11 cellular contexts compared by ENCODE assay signal in the genomic region with DNA sequence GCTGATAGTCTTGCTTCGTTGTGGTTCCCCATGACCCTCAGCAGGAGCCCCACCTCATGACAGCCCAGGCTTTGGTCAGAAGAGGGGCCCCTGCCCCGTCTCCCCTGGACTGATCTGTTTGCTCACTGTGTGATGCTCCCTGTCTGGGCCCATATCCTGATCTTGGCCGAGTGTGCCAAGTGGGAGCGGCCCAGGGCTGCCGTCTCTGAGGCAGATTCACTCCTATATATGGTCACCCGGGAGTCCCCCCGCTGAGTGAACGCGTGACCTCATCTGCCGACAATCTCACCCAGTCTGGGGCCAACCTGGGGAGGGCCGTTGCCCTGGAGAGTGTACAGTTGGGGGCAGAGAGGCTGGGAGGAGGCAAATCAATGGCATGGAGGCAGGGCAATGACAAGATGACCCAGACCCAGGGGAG. TPM values are rescaled to one million over a fixed set of nuclear protein-coding genes. Genes with fewer than 3 reads are reported as not detected.
DNase-seq lines count a peak whose midpoint lies in the region; ATAC-seq and TF ChIP-seq lines count a peak whose summit lies in the region.
"Had no signal": no experiment of that assay in that cellular context is flagged by ENCODE, and none has a peak within 500 bp of the region (broad histone marks: within the 10 kb centered on the region; RNA-seq: fewer than 3 reads in every experiment).

No MANE protein-coding gene starts in this region.

- H3K27me3 Mint-ChIP-seq in chondrocyte (ENCODE audit: low read depth): no peaks in the 10 kb centered on the region
- H3K27me3 Mint-ChIP-seq: activated naive CD4-positive, alpha-beta T cell treated with anti-CD3 and anti-CD28 coated beads, Interleukin-2, amount 50 U/mL, for 24 hours; naive B cell had no signal

- H3K36me3 ChIP-seq in left lung: peaks cover 0 to 16% of the 10 kb centered on the region in 2 donors
- H3K36me3 ChIP-seq in tibial nerve: peaks cover 0 to 31% (median 0%) of the 10 kb centered on the region in 3 donors

- peaks cover 2% of the 10 kb centered on the region for H3K36me3 Mint-ChIP-seq in chondrocyte (ENCODE audit: low read depth)
- H3K36me3 Mint-ChIP-seq: activated naive CD4-positive, alpha-beta T cell treated with anti-CD3 and anti-CD28 coated beads, Interleukin-2, amount 50 U/mL, for 24 hours; naive B cell had no signal

- H3K27ac Mint-ChIP-seq in chondrocyte (ENCODE audit: unreplicated experiment): peak overlapping the region; percentile 78
- H3K27ac Mint-ChIP-seq: activated naive CD4-positive, alpha-beta T cell treated with anti-CD3 and anti-CD28 coated beads, Interleukin-2, amount 50 U/mL, for 24 hours had no signal

- TF ChIP-seq POLR2A in tibial nerve (IDR thresholded peaks at IDR 0.05): no peak

- peaks cover 33% of the 10 kb centered on the region for H3K4me1 Mint-ChIP-seq in chondrocyte (ENCODE audit: low read depth)
- H3K4me1 Mint-ChIP-seq: activated naive CD4-positive, alpha-beta T cell treated with anti-CD3 and anti-CD28 coated beads, Interleukin-2, amount 50 U/mL, for 24 hours; naive B cell had no signal

- WGBS in tibial nerve, 2 donors: 37 to 42% methylated on average over 6 to 11 of the region's 11 CpGs

- TF ChIP-seq CTCF in chondrocyte (IDR thresholded peaks at IDR 0.05) (no peak), left lung (IDR thresholded peaks at IDR 0.05) (no peak), tibial nerve (IDR thresholded peaks at IDR 0.05) (no peak)

- no peak for TF ChIP-seq EP300 in tibial nerve (IDR thresholded peaks at IDR 0.05)

- no peak overlapping the region for H3K4me3 ChIP-seq in left lung
- no peak overlapping the region for H3K4me3 ChIP-seq in tibial nerve

- intact Hi-C loops in left lung (cut with DNase I): no loop called here

- H3K9me3 ChIP-seq in left lung (no peaks in the 10 kb centered on the region), tibial nerve (no peaks in the 10 kb centered on the region)

- no peaks in the 10 kb centered on the region for H3K9me3 Mint-ChIP-seq in chondrocyte (ENCODE audit: low read depth)
- H3K9me3 Mint-ChIP-seq: activated naive CD4-positive, alpha-beta T cell treated with anti-CD3 and anti-CD28 coated beads, Interleukin-2, amount 50 U/mL, for 24 hours had no signal

- DNase-seq in HS-5 (ENCODE audit: low read depth): peak; percentile 40
- peak; percentile 88 for DNase-seq in chondrocyte (ENCODE audit: low spot score)
- peak in 1 of 2 donors; percentile 42 for DNase-seq in left lung
- DNase-seq in tibial nerve (ENCODE audit: low spot score in 2 of 2): peak in 1 of 2 donors; percentile 51
- DNase-seq in activated CD4-positive, CD25-positive, alpha-beta regulatory T cell (lab: John Stamatoyannopoulos, UW): no peak
- no peak for DNase-seq in CD1c-positive myeloid dendritic cell (ENCODE audit: extremely low spot score)
- no peak for DNase-seq in G401 (ENCODE audit: low spot score)
- DNase-seq: naive B cell, NCI-H526 treated with DMSO at 0.1 percent for 48 hours had no signal

- peak overlapping the region; percentile 28 for H3K4me3 Mint-ChIP-seq in chondrocyte (ENCODE audit: unreplicated experiment)
- H3K4me3 Mint-ChIP-seq: activated naive CD4-positive, alpha-beta T cell treated with anti-CD3 and anti-CD28 coated beads, Interleukin-2, amount 50 U/mL, for 24 hours; naive B cell had no signal

- H3K27me3 ChIP-seq in left lung: no peaks in the 10 kb centered on the region
- no peaks in the 10 kb centered on the region for H3K27me3 ChIP-seq in tibial nerve

- H3K27ac ChIP-seq in left lung (no peak overlapping the region), tibial nerve (peak overlapping the region; percentile 6 to 89 (median 68))

- ATAC-seq in left lung: peak; percentile 38
- no peak for ATAC-seq in HG03025 (IDR thresholded peaks at IDR 0.05; ENCODE audit: low FRiP score, unreplicated experiment)

- H3K4me1 ChIP-seq in left lung (peaks cover 10% of the 10 kb centered on the region in 2 donors), tibial nerve (peaks cover 0 to 63% (median 39%) of the 10 kb centered on the region in 4 donors)

- in situ Hi-C loops in G401 (cut with HindIII; ENCODE audit: low sequenced_read_pairs): no loop called here

RNA-seq across cellular contexts. Expression of a gene that starts 34.5 kb away (rescaled TPM):
- 11.0 to 16.2 TPM (median 15.2 TPM) in 3 replicates for total RNA-seq in chondrocyte
- 10 to 100 TPM; 32.9 to 75.6 TPM for total RNA-seq in left lung
- total RNA-seq in tibial nerve: 10 to 100 TPM; 16.6 to 36.0 (median 20.6) TPM
- 58.4 and 66.1 TPM in 2 replicates for total RNA-seq in G401 (2014; rRNA removed; shearing (Covaris generic))

Comparison
In these comparisons a context has a peak if more than half of its experiments do, and no peak if none do; other contexts are left out.
1. DNase-seq: peak in HS-5 (single experiment) and chondrocyte (single experiment); none in activated CD4-positive, CD25-positive, alpha-beta regulatory T cell (0 of 4), CD1c-positive myeloid dendritic cell (single experiment) and G401 (single experiment).
2. H3K27ac ChIP-seq: peak in tibial nerve (4 of 4); none in left lung (0 of 2).